In the genomic region with DNA sequence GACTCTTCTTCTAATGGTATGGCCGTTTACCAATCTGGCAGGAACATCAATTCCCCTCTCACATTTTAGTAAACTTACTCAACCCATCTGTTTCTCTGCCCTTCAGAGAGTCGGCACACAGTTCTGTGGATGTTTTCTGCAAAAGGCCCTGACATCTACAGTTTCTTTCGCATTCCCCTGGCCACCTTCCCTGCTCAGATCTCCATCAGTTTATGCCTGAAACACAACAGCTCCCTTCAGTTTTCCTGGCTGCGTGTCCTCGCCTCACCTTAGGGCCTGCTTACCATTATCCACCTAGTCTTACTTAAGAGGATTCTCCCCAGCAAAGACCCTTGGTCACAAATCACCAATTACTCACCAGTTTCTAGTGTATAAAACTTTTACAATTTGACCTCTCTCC, we compare ENCODE assay signal across 15 cellular contexts. TPM values are rescaled to one million over a fixed set of nuclear protein-coding genes. Genes with fewer than 3 reads are reported as not detected.
"Had no signal": no experiment of that assay in that cellular context is flagged by ENCODE, and none has a peak within 500 bp of the region (broad histone marks: within the 10 kb centered on the region; RNA-seq: fewer than 3 reads in every experiment).

No MANE protein-coding gene starts in this region.

- H3K9me3 ChIP-seq: mucosa of descending colon, prostate gland, upper lobe of right lung had no signal

- H3K4me3 ChIP-seq: cardiac muscle cell, mucosa of descending colon, prostate gland, upper lobe of right lung had no signal

- H3K27ac ChIP-seq: cardiac muscle cell, upper lobe of right lung had no signal

- H3K27me3 ChIP-seq: cardiac muscle cell, upper lobe of right lung had no signal

- ATAC-seq: activated CD8-positive, alpha-beta T cell treated with anti-CD3 and anti-CD28 coated beads, Interleukin-2, amount 10 ng/mL, durations not matched to agents 7 days and 5 days; mucosa of descending colon; natural killer cell treated with Interleukin-12 subunit alpha and Interleukin-12 subunit beta and Interleukin-15 and Interleukin-18, amount 100 ng/mL, for 72 hours; upper lobe of right lung; WTC11 had no signal

- H3K4me1 ChIP-seq: prostate gland had no signal

- H3K36me3 ChIP-seq: cardiac muscle cell, prostate gland, upper lobe of right lung had no signal

- DNase-seq: activated CD4-positive, alpha-beta T cell treated with anti-CD3 and anti-CD28 coated beads for 48 hours; activated CD8-positive, alpha-beta memory T cell treated with anti-CD3 and anti-CD28 coated beads, Interleukin-2, amount 50 U/mL, for 48 hours; activated CD8-positive, alpha-beta T cell treated with anti-CD3 and anti-CD28 coated beads, Interleukin-2, amount 10 ng/mL, durations not matched to agents 7 days and 5 days; activated naive CD8-positive, alpha-beta T cell treated with anti-CD3 and anti-CD28 coated beads, Interleukin-2, amount 10 ng/mL, durations not matched to agents 7 days and 5 days; cortex of kidney; effector CD8-positive, alpha-beta T cell; erythroblast; mammary epithelial cell; mucosa of descending colon; nucleus accumbens; upper lobe of right lung had no signal

RNA-seq across cellular contexts. Expression of a gene that starts 25.2 kb away (rescaled TPM):
- total RNA-seq: activated CD8-positive, alpha-beta T cell treated with anti-CD3 and anti-CD28 coated beads, Interleukin-2, amount 10 ng/mL, durations not matched to agents 7 days and 5 days; activated naive CD8-positive, alpha-beta T cell treated with anti-CD3 and anti-CD28 coated beads, Interleukin-2, amount 10 ng/mL, durations not matched to agents 7 days and 5 days; natural killer cell treated with Interleukin-12 subunit alpha and Interleukin-12 subunit beta and Interleukin-15 and Interleukin-18, amount 100 ng/mL, for 72 hours had no signal

RNA-seq across cellular contexts. Expression of a gene that starts 25.3 kb away (rescaled TPM):
- total RNA-seq: activated CD8-positive, alpha-beta T cell treated with anti-CD3 and anti-CD28 coated beads, Interleukin-2, amount 10 ng/mL, durations not matched to agents 7 days and 5 days; activated naive CD8-positive, alpha-beta T cell treated with anti-CD3 and anti-CD28 coated beads, Interleukin-2, amount 10 ng/mL, durations not matched to agents 7 days and 5 days; natural killer cell treated with Interleukin-12 subunit alpha and Interleukin-12 subunit beta and Interleukin-15 and Interleukin-18, amount 100 ng/mL, for 72 hours had no signal
